ENCODE assay signal across 18 cellular contexts in the genomic region with DNA sequence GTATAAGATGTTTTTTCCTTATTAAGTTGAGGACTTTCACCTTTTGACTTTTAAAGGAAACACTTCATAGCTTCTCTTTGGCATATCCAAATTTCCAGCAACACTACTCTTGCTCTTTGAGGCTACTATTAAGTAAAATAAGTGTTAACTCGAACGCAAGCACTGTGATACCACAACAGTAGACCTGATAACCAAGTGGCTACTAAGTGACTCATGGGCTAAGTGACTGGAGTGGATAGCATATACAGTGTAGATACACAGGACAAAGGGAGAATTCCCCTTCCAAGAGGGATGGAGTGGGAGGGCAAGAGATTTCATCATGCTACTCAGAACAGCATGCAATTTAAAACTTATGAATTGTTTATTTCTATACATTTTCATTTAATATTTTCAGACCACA. TPM values are rescaled to one million over a fixed set of nuclear protein-coding genes. Genes with fewer than 3 reads are reported as not detected.
"Had no signal": no experiment of that assay in that cellular context is flagged by ENCODE, and none has a peak within 500 bp of the region (broad histone marks: within the 10 kb centered on the region; RNA-seq: fewer than 3 reads in every experiment).

No MANE protein-coding gene starts in this region.

- H3K36me3 ChIP-seq: pancreas, WERI-Rb-1 had no signal

- ATAC-seq: activated CD8-positive, alpha-beta T cell treated with anti-CD3 and anti-CD28 coated beads for 36 hours; naive thymus-derived CD4-positive, alpha-beta T cell; pancreas; sciatic nerve; stimulated activated memory B cell treated with anti-CD40 and anti-IgM and Interleukin-4, amounts not matched to agents 10 μg/mL and 1 μg/mL and 100 μg/mL, for 72 hours had no signal

- H3K27ac ChIP-seq: dorsolateral prefrontal cortex, pancreas, WERI-Rb-1 had no signal

- H3K9me3 ChIP-seq: pancreas had no signal

- H3K4me3 ChIP-seq: dorsolateral prefrontal cortex, pancreas had no signal

- H3K27ac Mint-ChIP-seq: activated CD8-positive, alpha-beta T cell treated with anti-CD3 and anti-CD28 coated beads for 36 hours; activated naive CD8-positive, alpha-beta T cell treated with anti-CD3 and anti-CD28 coated beads, Interleukin-2, amount 10 ng/mL, durations not matched to agents 7 days and 5 days; brain; naive thymus-derived CD4-positive, alpha-beta T cell; stimulated activated memory B cell treated with anti-CD40 and anti-IgM and Interleukin-4, amounts not matched to agents 10 μg/mL and 1 μg/mL and 100 μg/mL, for 72 hours had no signal

- H3K4me1 ChIP-seq: pancreas had no signal

- H3K36me3 Mint-ChIP-seq: brain; stimulated activated memory B cell treated with anti-CD40 and anti-IgM and Interleukin-4, amounts not matched to agents 10 μg/mL and 1 μg/mL and 100 μg/mL, for 72 hours had no signal

- H3K9me3 Mint-ChIP-seq: activated CD8-positive, alpha-beta T cell treated with anti-CD3 and anti-CD28 coated beads for 36 hours; activated naive CD8-positive, alpha-beta T cell treated with anti-CD3 and anti-CD28 coated beads, Interleukin-2, amount 10 ng/mL, durations not matched to agents 7 days and 5 days; activated T-cell treated with anti-CD3 and anti-CD28 coated beads, Interleukin-2, amount 50 U/mL, for 4 hours; stimulated activated memory B cell treated with anti-CD40 and anti-IgM and Interleukin-4, amounts not matched to agents 10 μg/mL and 1 μg/mL and 100 μg/mL, for 72 hours had no signal

- DNase-seq: activated CD8-positive, alpha-beta T cell treated with anti-CD3 and anti-CD28 coated beads for 36 hours; activated gamma-delta T cell treated with Interleukin-2 at 50 U/mL for 16 hours; activated naive CD8-positive, alpha-beta T cell treated with anti-CD3 and anti-CD28 coated beads, Interleukin-2, amount 10 ng/mL, durations not matched to agents 7 days and 5 days; activated T-cell treated with anti-CD3 and anti-CD28 coated beads, Interleukin-2, amount 50 U/mL, for 4 hours; central memory CD4-positive, alpha-beta T cell; dorsolateral prefrontal cortex; mesendoderm; naive thymus-derived CD4-positive, alpha-beta T cell; pancreas; stimulated activated CD4-positive, alpha-beta T cell treated with anti-CD3 and anti-CD28 coated beads, Interleukin-4, amount 100 ng/mL, for 24 hours; SW 1271; T-helper 2 cell; WERI-Rb-1 had no signal

RNA-seq across cellular contexts. Expression of a gene that starts 9.7 kb away (rescaled TPM):
- total RNA-seq: glomerular endothelial cell, pulmonary artery endothelial cell had no signal
